Comparison of ENCODE assay signal across 18 cellular contexts in genomic region chr3:116188231-116188785, GRCh38.
DNase-seq lines count a peak whose midpoint lies in the region; ATAC-seq and TF ChIP-seq lines count a peak whose summit lies in the region.
"Had no signal": no experiment of that assay in that cellular context is flagged by ENCODE, and none has a peak within 500 bp of the region (broad histone marks: within the 10 kb centered on the region; RNA-seq: fewer than 3 reads in every experiment).

No MANE protein-coding gene starts in this region.

- no peaks in the 10 kb centered on the region for H3K4me1 Mint-ChIP-seq in stimulated activated naive CD8-positive, alpha-beta T cell treated with anti-CD3 and anti-CD28 coated beads, Interleukin-15, amount 100 ng/mL, for 72 hours
- H3K4me1 Mint-ChIP-seq: activated CD4-positive, alpha-beta T cell treated with anti-CD3 and anti-CD28 coated beads, Interleukin-2, amount 10 ng/mL, durations not matched to agents 7 days and 5 days; stimulated activated memory B cell treated with anti-CD40 and anti-IgM and Interleukin-4, amounts not matched to agents 10 μg/mL and 1 μg/mL and 100 μg/mL, for 72 hours had no signal

- H3K9me3 ChIP-seq in mammary epithelial cell (replicated peaks; ENCODE audit: insufficient read depth, low read length) (no peaks in the 10 kb centered on the region), breast epithelium (no peaks in the 10 kb centered on the region), hepatocyte (ENCODE audit: low read depth) (no peaks in the 10 kb centered on the region)
- H3K9me3 ChIP-seq: A549, tibial artery had no signal

- WGBS in mammary epithelial cell (ENCODE audit: low coverage, missing lambda C conversion rate) = 65% methylated on average over 3 of the region's 3 CpGs
- WGBS in hepatocyte (ENCODE audit: low lambda C conversion rate, missing lambda C conversion rate) = 69% methylated on average over 3 of the region's 3 CpGs

- H3K4me1 ChIP-seq in mammary epithelial cell (ENCODE audit: insufficient read depth, low read length) (no peaks in the 10 kb centered on the region), breast epithelium (no peaks in the 10 kb centered on the region), hepatocyte (ENCODE audit: insufficient read depth) (no peaks in the 10 kb centered on the region)
- H3K4me1 ChIP-seq: A549, tibial artery had no signal

- H3K27me3 Mint-ChIP-seq in stimulated activated naive CD8-positive, alpha-beta T cell treated with anti-CD3 and anti-CD28 coated beads, Interleukin-15, amount 100 ng/mL, for 72 hours = peaks cover 7% of the 10 kb centered on the region
- H3K27me3 Mint-ChIP-seq: activated CD4-positive, alpha-beta T cell treated with anti-CD3 and anti-CD28 coated beads, Interleukin-2, amount 10 ng/mL, durations not matched to agents 7 days and 5 days; stimulated activated memory B cell treated with anti-CD40 and anti-IgM and Interleukin-4, amounts not matched to agents 10 μg/mL and 1 μg/mL and 100 μg/mL, for 72 hours had no signal

- H3K79me2 ChIP-seq in mammary epithelial cell (ENCODE audit: insufficient read depth, low read length) = no peaks in the 10 kb centered on the region
- no peaks in the 10 kb centered on the region for H3K79me2 ChIP-seq in hepatocyte

- H3K27me3 ChIP-seq in mammary epithelial cell (ENCODE audit: insufficient read depth, low read length) (peaks cover 4% of the 10 kb centered on the region), breast epithelium (no peaks in the 10 kb centered on the region), hepatocyte (no peaks in the 10 kb centered on the region)
- H3K27me3 ChIP-seq: tibial artery had no signal

- dilution Hi-C loops in mammary epithelial cell (cut with HindIII; ENCODE audit: low sequenced_read_pairs) = no loop called here

- in situ Hi-C loops in mammary epithelial cell (cut with MboI; ENCODE audit: low sequenced_read_pairs in 2 of 2) = no loop called here

- H2AFZ ChIP-seq in mammary epithelial cell (ENCODE audit: low read depth, low read length) = no peak overlapping the region
- H2AFZ ChIP-seq in hepatocyte = no peak overlapping the region

- H3K9me2 ChIP-seq in hepatocyte (replicated peaks; ENCODE audit: insufficient read depth) = no peaks in the 10 kb centered on the region

- no peak overlapping the region for H3K4me3 Mint-ChIP-seq in stimulated activated naive CD8-positive, alpha-beta T cell treated with anti-CD3 and anti-CD28 coated beads, Interleukin-15, amount 100 ng/mL, for 72 hours
- H3K4me3 Mint-ChIP-seq: activated CD4-positive, alpha-beta T cell treated with anti-CD3 and anti-CD28 coated beads, Interleukin-2, amount 10 ng/mL, durations not matched to agents 7 days and 5 days; stimulated activated memory B cell treated with anti-CD40 and anti-IgM and Interleukin-4, amounts not matched to agents 10 μg/mL and 1 μg/mL and 100 μg/mL, for 72 hours had no signal

- peaks cover 0 to 4% of the 10 kb centered on the region in 2 donors for H3K9me3 Mint-ChIP-seq in stimulated activated naive CD8-positive, alpha-beta T cell treated with anti-CD3 and anti-CD28 coated beads, Interleukin-15, amount 100 ng/mL, for 72 hours
- H3K9me3 Mint-ChIP-seq: activated CD4-positive, alpha-beta T cell treated with anti-CD3 and anti-CD28 coated beads, Interleukin-2, amount 10 ng/mL, durations not matched to agents 7 days and 5 days; stimulated activated memory B cell treated with anti-CD40 and anti-IgM and Interleukin-4, amounts not matched to agents 10 μg/mL and 1 μg/mL and 100 μg/mL, for 72 hours had no signal

- no peak for TF ChIP-seq CTCF in mammary epithelial cell (conservative IDR thresholded peaks at IDR 0.05 in 1 of 2, IDR thresholded peaks at IDR 0.05 in 1 of 2; ENCODE audit: extremely low read depth in 1 of 2, insufficient read depth in 1 of 2, low read depth in 1 of 2, low read length in 2 of 2)
- no peak for TF ChIP-seq CTCF in breast epithelium (IDR thresholded peaks at IDR 0.05)
- TF ChIP-seq CTCF in hepatocyte (IDR thresholded peaks at IDR 0.05; ENCODE audit: poor library complexity) = no peak

- ATAC-seq in stimulated activated naive CD8-positive, alpha-beta T cell treated with anti-CD3 and anti-CD28 coated beads, Interleukin-15, amount 100 ng/mL, for 72 hours = no peak
- ATAC-seq in HG02763 (IDR thresholded peaks at IDR 0.05; ENCODE audit: unreplicated experiment) = no peak
- ATAC-seq: A549; left ventricle myocardium superior; Panc1; stimulated activated memory B cell treated with anti-CD40 and anti-IgM and Interleukin-4, amounts not matched to agents 10 μg/mL and 1 μg/mL and 100 μg/mL, for 72 hours had no signal

- H3K27ac ChIP-seq in mammary epithelial cell (ENCODE audit: insufficient read depth, low read depth, low read length) = no peak overlapping the region
- no peak overlapping the region for H3K27ac ChIP-seq in breast epithelium
- no peak overlapping the region for H3K27ac ChIP-seq in hepatocyte
- H3K27ac ChIP-seq: A549, C4-2B, coronary artery, tibial artery had no signal

- H3K36me3 ChIP-seq in mammary epithelial cell (ENCODE audit: insufficient read depth, low read length) (no peaks in the 10 kb centered on the region), breast epithelium (no peaks in the 10 kb centered on the region), hepatocyte (replicated peaks; ENCODE audit: insufficient read depth, low read depth) (no peaks in the 10 kb centered on the region)
- H3K36me3 ChIP-seq: tibial artery had no signal

- H3K27ac Mint-ChIP-seq in stimulated activated naive CD8-positive, alpha-beta T cell treated with anti-CD3 and anti-CD28 coated beads, Interleukin-15, amount 100 ng/mL, for 72 hours = no peak overlapping the region
- H3K27ac Mint-ChIP-seq: activated CD4-positive, alpha-beta T cell treated with anti-CD3 and anti-CD28 coated beads, Interleukin-2, amount 10 ng/mL, durations not matched to agents 7 days and 5 days; stimulated activated memory B cell treated with anti-CD40 and anti-IgM and Interleukin-4, amounts not matched to agents 10 μg/mL and 1 μg/mL and 100 μg/mL, for 72 hours had no signal

- H3K4me3 ChIP-seq in mammary epithelial cell (replicated peaks in 1 of 3; ENCODE audit: insufficient read depth in 1 of 3, low read depth in 2 of 3, low read length in 3 of 3) (no peak overlapping the region), breast epithelium (no peak overlapping the region), hepatocyte (no peak overlapping the region)
- H3K4me3 ChIP-seq: A549, coronary artery, tibial artery had no signal

- intact Hi-C loops in mammary epithelial cell (cut with micrococcal nuclease) = no loop called here
- intact Hi-C loops in breast epithelium (cut with DNase I; ENCODE audit: low total_unique reads) = no loop called here

- H4K20me1 ChIP-seq in mammary epithelial cell (ENCODE audit: insufficient read depth, low read length) (no peaks in the 10 kb centered on the region), hepatocyte (ENCODE audit: insufficient read depth, poor library complexity, severe bottlenecking) (peaks cover 3% of the 10 kb centered on the region)

- DNase-seq in mammary epithelial cell (peak; percentile 23), breast epithelium (ENCODE audit: low spot score in 2 of 2) (no peak), SK-N-DZ (ENCODE audit: low spot score) (peak; percentile 70), fibroblast of peridontal ligament (ENCODE audit: extremely low read depth) (peak; percentile 52), hypothalamus (lab: John Stamatoyannopoulos, UW) (no peak), hepatocyte (ENCODE audit: low spot score) (no peak)
- no peak for DNase-seq in stimulated activated naive CD8-positive, alpha-beta T cell treated with anti-CD3 and anti-CD28 coated beads, Interleukin-15, amount 100 ng/mL, for 72 hours
- DNase-seq: activated CD4-positive, alpha-beta T cell treated with anti-CD3 and anti-CD28 coated beads, Interleukin-2, amount 10 ng/mL, durations not matched to agents 7 days and 5 days; left ventricle myocardium superior; NCI-H187 treated with DMSO at 0.1 percent for 48 hours; nucleus accumbens; tibial artery had no signal

- no TSS peak for BruUV-seq in mammary epithelial cell (replicated peaks; lab: Mats Ljungman, UMichigan)

- H3K4me2 ChIP-seq in mammary epithelial cell (ENCODE audit: insufficient read depth, low read depth, low read length) (no peak overlapping the region), hepatocyte (no peak overlapping the region)
- H3K4me2 ChIP-seq: A549 had no signal

- CTCF ChIA-PET in mammary epithelial cell (lab: Charles Lee; ENCODE audit: low non-redundant PET) = no interaction called here

- TF ChIP-seq POLR2A in breast epithelium (IDR thresholded peaks at IDR 0.05) = no peak

- no peak overlapping the region for H3K9ac ChIP-seq in mammary epithelial cell (ENCODE audit: insufficient read depth, low read length)

Comparison
In these comparisons a context has a peak if more than half of its experiments do, and no peak if none do; other contexts are left out.
1. DNase-seq: peak in mammary epithelial cell (single experiment), SK-N-DZ (single experiment) and fibroblast of peridontal ligament (single experiment); none in breast epithelium (0 of 2), stimulated activated naive CD8-positive, alpha-beta T cell treated with anti-CD3 and anti-CD28 coated beads, Interleukin-15, amount 100 ng/mL, for 72 hours (0 of 2), hypothalamus (0 of 51) and hepatocyte (single experiment).